1 cellular context compared by ENCODE assay signal in genomic region chr15:56365075-56365711, GRCh38.
TF ChIP-seq lines count a peak whose summit lies in the region.

TEX9 (plus strand) TSS chr15:56365426; CDS start chr15:56365451, 25 bp downstream.

TF ChIP-seq in K562, 482 proteins besides CTCF, POLR2A, EP300 and RAD21 (continued from another document and continues in another):
- TF ChIP-seq ZNF511 (CRISPR knock-in tag; IDR thresholded peaks at IDR 0.05) (no peak), USF1 (CRISPR knock-in tag; IDR thresholded peaks at IDR 0.05) (no peak), MCM3 (IDR thresholded peaks at IDR 0.05) (no peak), GTF2F1 (IDR thresholded peaks at IDR 0.05; ENCODE audit: low read depth, low read length) (no peak; the same call in 1 of the 2 replicates), MBD2 (IDR thresholded peaks at IDR 0.05; ENCODE audit: borderline replicate concordance, low read depth) (no peak), SIN3A (IDR thresholded peaks at IDR 0.05; ENCODE audit: borderline replicate concordance in 2 of 2, control insufficient read depth in 1 of 2, low read depth in 2 of 2, low read length in 2 of 2) (peak in 1 of 2 experiments; percentile 74; a peak in 1 of 4 replicates), ARID3A (IDR thresholded peaks at IDR 0.05; ENCODE audit: borderline replicate concordance, low read depth, low read length) (no peak), ZNF778 (CRISPR knock-in tag; IDR thresholded peaks at IDR 0.05) (no peak), TEAD2 (tag; IDR thresholded peaks at IDR 0.05) (no peak), ZNF121 (CRISPR knock-in tag; conservative IDR thresholded peaks at IDR 0.05) (no peak), PHTF2 (CRISPR knock-in tag; IDR thresholded peaks at IDR 0.05) (no peak), ZNF695 (CRISPR knock-in tag; IDR thresholded peaks at IDR 0.05) (no peak), ZBTB40 (IDR thresholded peaks at IDR 0.05) (no peak), ZBTB40 (CRISPR knock-in tag; IDR thresholded peaks at IDR 0.05) (no peak), TCF7 (IDR thresholded peaks at IDR 0.05; ENCODE audit: borderline replicate concordance) (no peak), MYC (IDR thresholded peaks at IDR 0.05; ENCODE audit: low read depth, low read length) (no peak), MYC (CRISPR knock-in tag; IDR thresholded peaks at IDR 0.05; ENCODE audit: borderline replicate concordance, low read depth) (no peak), ZNF609 (CRISPR knock-in tag; IDR thresholded peaks at IDR 0.05; ENCODE audit: borderline replicate concordance) (no peak), SAP30 (IDR thresholded peaks at IDR 0.05; ENCODE audit: borderline replicate concordance, insufficient read depth, low read depth, low read length, poor library complexity, severe bottlenecking) (no peak), CBX1 (IDR thresholded peaks at IDR 0.05; ENCODE audit: low read depth) (no peak), CEBPZ (IDR thresholded peaks at IDR 0.05; ENCODE audit: borderline replicate concordance, low read depth, low read length) (no peak), REST (CRISPR knock-in tag; IDR thresholded peaks at IDR 0.05; ENCODE audit: low read depth) (peak; percentile 76), PYGO2 (tag; IDR thresholded peaks at IDR 0.05) (no peak), STAG1 (CRISPR knock-in tag; IDR thresholded peaks at IDR 0.05; ENCODE audit: borderline replicate concordance) (no peak), GTF2E2 (tag; IDR thresholded peaks at IDR 0.05) (no peak), HNRNPLL (IDR thresholded peaks at IDR 0.05; ENCODE audit: low read depth, low read length, poor library complexity, severe bottlenecking) (peak; percentile 94), CCNT2 (IDR thresholded peaks at IDR 0.05; ENCODE audit: borderline replicate concordance, extremely low read depth, insufficient read length, low read depth, low read length) (peak; percentile 17), SRSF7 (optimal IDR thresholded peaks at IDR 0.05; ENCODE audit: low read depth, low read length) (no peak), BHLHE40 (IDR thresholded peaks at IDR 0.05; ENCODE audit: low read length) (no peak), GATA2 (CRISPR knock-in tag; IDR thresholded peaks at IDR 0.05) (no peak), FUS (optimal IDR thresholded peaks at IDR 0.05; ENCODE audit: low read depth, low read length) (no peak), ETV6 (IDR thresholded peaks at IDR 0.05; ENCODE audit: borderline replicate concordance in 1 of 2, low read depth in 2 of 2, low read length in 1 of 2) (no peak), ETV6 (CRISPR knock-in tag; IDR thresholded peaks at IDR 0.05; ENCODE audit: borderline replicate concordance) (no peak), SAFB2 (IDR thresholded peaks at IDR 0.05; ENCODE audit: borderline replicate concordance, low read depth, low read length, severe bottlenecking) (no peak)
